ENCODE assay signal across 1 cellular context in genomic region chr1:18481190-18481920, GRCh38.
TF ChIP-seq lines count a peak whose summit lies in the region.

No MANE protein-coding gene starts in this region.

TF ChIP-seq in H1, 55 proteins besides CTCF, POLR2A, EP300 and RAD21:
- TF ChIP-seq YY1 (IDR thresholded peaks at IDR 0.05; ENCODE audit: low read depth, low read length) (no peak), GABPA (IDR thresholded peaks at IDR 0.05; ENCODE audit: borderline replicate concordance, insufficient read depth, low read length) (no peak), SP2 (IDR thresholded peaks at IDR 0.05; ENCODE audit: low read length) (no peak), CHD2 (IDR thresholded peaks at IDR 0.05; ENCODE audit: low read length) (no peak), CHD1 (IDR thresholded peaks at IDR 0.05; ENCODE audit: low read depth, low read length) (no peak), KDM5A (IDR thresholded peaks at IDR 0.05; ENCODE audit: low read length) (no peak), SRF (IDR thresholded peaks at IDR 0.05; ENCODE audit: low read depth, low read length) (no peak), JUN (IDR thresholded peaks at IDR 0.05; ENCODE audit: low read depth, low read length) (no peak), RFX5 (IDR thresholded peaks at IDR 0.05; ENCODE audit: borderline replicate concordance, low read depth, low read length) (no peak), KDM1A (IDR thresholded peaks at IDR 0.05; ENCODE audit: borderline replicate concordance, low read length) (no peak), SP4 (IDR thresholded peaks at IDR 0.05; ENCODE audit: low read length) (no peak), SUZ12 (IDR thresholded peaks at IDR 0.05; ENCODE audit: low read length) (no peak), ATF2 (IDR thresholded peaks at IDR 0.05; ENCODE audit: low read length) (no peak), ATF3 (IDR thresholded peaks at IDR 0.05; ENCODE audit: insufficient read depth, low read depth, low read length) (no peak), TAF7 (optimal IDR thresholded peaks at IDR 0.05; ENCODE audit: borderline replicate concordance, low read depth, low read length) (no peak), HDAC6 (IDR thresholded peaks at IDR 0.05; ENCODE audit: low read depth, low read length) (no peak), CREB1 (IDR thresholded peaks at IDR 0.05) (no peak), ASH2L (IDR thresholded peaks at IDR 0.05; ENCODE audit: low read length) (no peak)
